1 cellular context compared by ENCODE assay signal in genomic region chr12:112013601-112014402, GRCh38.
TF ChIP-seq lines count a peak whose summit lies in the region.

No MANE protein-coding gene starts in this region.

TF ChIP-seq in H1, 55 proteins besides CTCF, POLR2A, EP300 and RAD21 (continued from another document):
- TF ChIP-seq GABPA (IDR thresholded peaks at IDR 0.05; ENCODE audit: borderline replicate concordance, insufficient read depth, low read length), result no peak
- peak; percentile 81; the same call in 1 of the 2 replicates for TF ChIP-seq CEBPB (IDR thresholded peaks at IDR 0.05; ENCODE audit: low read depth, low read length)
- no peak for TF ChIP-seq HDAC2 (IDR thresholded peaks at IDR 0.05; ENCODE audit: borderline replicate concordance in 1 of 2, low read depth in 2 of 2, low read length in 2 of 2)
- no peak for TF ChIP-seq BACH1 (IDR thresholded peaks at IDR 0.05; ENCODE audit: low read length)
- peak; percentile 63 for TF ChIP-seq TAF1 (IDR thresholded peaks at IDR 0.05; ENCODE audit: low read depth, low read length)
- TF ChIP-seq SP4 (IDR thresholded peaks at IDR 0.05; ENCODE audit: low read length), result 0 out of 2 replicates have a peak, but pooled peaks have one; percentile 14
- TF ChIP-seq SP2 (IDR thresholded peaks at IDR 0.05; ENCODE audit: low read length), result no peak
- TF ChIP-seq SP1 (IDR thresholded peaks at IDR 0.05; ENCODE audit: low read depth, low read length), result 0 out of 2 replicates have a peak, but pooled peaks have one; percentile 38
- 0 out of 4 replicates have a peak, but pooled peaks of 1 of the 2 experiments have one; percentile 16 for TF ChIP-seq SIN3A (conservative IDR thresholded peaks at IDR 0.05 in 1 of 2, IDR thresholded peaks at IDR 0.05 in 1 of 2; ENCODE audit: low read depth in 1 of 2, low read length in 2 of 2)
- TF ChIP-seq CBX5 (IDR thresholded peaks at IDR 0.05; ENCODE audit: low read depth, low read length), result no peak
- no peak for TF ChIP-seq FOSL1 (IDR thresholded peaks at IDR 0.05; ENCODE audit: insufficient read depth, low read depth, low read length)
- peak; percentile 85 for TF ChIP-seq POLR2AphosphoS5 (IDR thresholded peaks at IDR 0.05; ENCODE audit: low read depth, low read length)
- no peak; the same call in 1 of the 2 replicates for TF ChIP-seq MAFK (IDR thresholded peaks at IDR 0.05; ENCODE audit: low read depth, low read length)
- peak; percentile 63 for TF ChIP-seq MAX (IDR thresholded peaks at IDR 0.05)
- TF ChIP-seq ATF2 (IDR thresholded peaks at IDR 0.05; ENCODE audit: low read length), result no peak
- no peak for TF ChIP-seq EZH2 (IDR thresholded peaks at IDR 0.05; ENCODE audit: low read depth, low read length, severe bottlenecking)
- TF ChIP-seq TAF7 (optimal IDR thresholded peaks at IDR 0.05; ENCODE audit: borderline replicate concordance, low read depth, low read length), result peak; percentile 43
